Comparison of ENCODE assay signal across 18 cellular contexts in genomic region chr14:99159341-99160340, GRCh38.
"Had no signal": no experiment of that assay in that cellular context is flagged by ENCODE, and none has a peak within 500 bp of the region (broad histone marks: within the 10 kb centered on the region; RNA-seq: fewer than 3 reads in every experiment).

No MANE protein-coding gene starts in this region.

- H3K9me3 Mint-ChIP-seq: activated CD4-positive, alpha-beta T cell treated with anti-CD3 and anti-CD28 coated beads, Interleukin-2, amount 10 ng/mL, durations not matched to agents 24 days and 14 days had no signal

- H2AFZ ChIP-seq: hepatocyte had no signal

- H3K4me1 ChIP-seq: adrenal gland, prostate gland, testis had no signal

- H3K4me3 Mint-ChIP-seq: activated B cell treated with CpG ODN at 0.5 μM for 24 hours; activated CD4-positive, alpha-beta T cell treated with anti-CD3 and anti-CD28 coated beads, Interleukin-2, amount 10 ng/mL, durations not matched to agents 24 days and 14 days; naive thymus-derived CD8-positive, alpha-beta T cell; stimulated activated naive CD8-positive, alpha-beta T cell treated with anti-CD3 and anti-CD28 coated beads, Interleukin-15, Interleukin-2, amounts not matched to agents 100 ng/mL and 50 ng/mL, for 24 hours had no signal

- H3K27ac ChIP-seq: adrenal gland, cardiac muscle cell, esophagus muscularis mucosa, hepatocyte, prostate gland, testis had no signal

- H3K79me2 ChIP-seq: hepatocyte had no signal

- ATAC-seq: left lobe of liver, mucosa of descending colon had no signal

- H3K27ac Mint-ChIP-seq: activated B cell treated with CpG ODN at 0.5 μM for 24 hours; activated CD4-positive, alpha-beta T cell treated with anti-CD3 and anti-CD28 coated beads, Interleukin-2, amount 10 ng/mL, durations not matched to agents 24 days and 14 days; stimulated activated naive CD8-positive, alpha-beta T cell treated with anti-CD3 and anti-CD28 coated beads, Interleukin-15, Interleukin-2, amounts not matched to agents 100 ng/mL and 50 ng/mL, for 24 hours had no signal

- H3K27me3 Mint-ChIP-seq: activated B cell treated with CpG ODN at 0.5 μM for 24 hours; activated CD4-positive, alpha-beta T cell treated with anti-CD3 and anti-CD28 coated beads, Interleukin-2, amount 10 ng/mL, durations not matched to agents 24 days and 14 days; naive thymus-derived CD8-positive, alpha-beta T cell; stimulated activated naive CD8-positive, alpha-beta T cell treated with anti-CD3 and anti-CD28 coated beads, Interleukin-15, Interleukin-2, amounts not matched to agents 100 ng/mL and 50 ng/mL, for 24 hours had no signal

- H3K4me2 ChIP-seq: hepatocyte had no signal

- H3K4me3 ChIP-seq: adrenal gland, cardiac muscle cell, esophagus muscularis mucosa, hepatocyte, mucosa of descending colon, prostate gland, testis had no signal

- H3K9me3 ChIP-seq: adrenal gland, mucosa of descending colon, prostate gland, testis had no signal

- H3K36me3 ChIP-seq: adrenal gland, cardiac muscle cell, esophagus muscularis mucosa, prostate gland had no signal

- H3K27me3 ChIP-seq: adrenal gland, cardiac muscle cell, hepatocyte, testis had no signal

- DNase-seq: activated B cell treated with CpG ODN at 0.5 μM for 24 hours; activated CD4-positive, alpha-beta T cell treated with anti-CD3 and anti-CD28 coated beads, Interleukin-2, amount 10 ng/mL, durations not matched to agents 24 days and 14 days; activated naive CD4-positive, alpha-beta T cell treated with anti-CD3 and anti-CD28 coated beads, Interleukin-2, amount 50 U/mL, for 16 hours; mucosa of descending colon; naive thymus-derived CD8-positive, alpha-beta T cell; occipital lobe; right cardiac atrium; small intestine; stimulated activated CD4-positive, alpha-beta T cell treated with anti-CD3 and anti-CD28 coated beads, Interleukin-4, amount 100 ng/mL, for 24 hours; SW 1271; testis had no signal

- H3K4me1 Mint-ChIP-seq: activated B cell treated with CpG ODN at 0.5 μM for 24 hours had no signal
